Comparison of ENCODE assay signal across 9 cellular contexts in genomic region chr3:15325228-15325627, GRCh38. TPM values are rescaled to one million over a fixed set of nuclear protein-coding genes. Genes with fewer than 3 reads are reported as not detected.
DNase-seq lines count a peak whose midpoint lies in the region; ATAC-seq and TF ChIP-seq lines count a peak whose summit lies in the region.
"Had no signal": no experiment of that assay in that cellular context is flagged by ENCODE, and none has a peak within 500 bp of the region (broad histone marks: within the 10 kb centered on the region; RNA-seq: fewer than 3 reads in every experiment).

No MANE protein-coding gene starts in this region.

- no peak for TF ChIP-seq CTCF in neural progenitor cell (IDR thresholded peaks at IDR 0.05)

- peak overlapping the region; percentile 59 for H3K27ac Mint-ChIP-seq in neural progenitor cell

- no peaks in the 10 kb centered on the region for H3K36me3 Mint-ChIP-seq in neural progenitor cell

- peak; percentile 53 for DNase-seq in AG20443 (ENCODE audit: low spot score)
- DNase-seq in M059J (ENCODE audit: low read depth), result peak; percentile 75
- peak; percentile 68 for DNase-seq in ecto neural progenitor cell (ENCODE audit: low spot score)
- DNase-seq in neural progenitor cell (ENCODE audit: low spot score), result peak; percentile 79
- no peak for DNase-seq in NCI-H1048 (lab: John Stamatoyannopoulos, UW)
- DNase-seq in SHP77 (lab: John Stamatoyannopoulos, UW), result no peak
- DNase-seq: Calu3 had no signal

- no peaks in the 10 kb centered on the region for H3K9me3 ChIP-seq in neural progenitor cell (ENCODE audit: low read depth)

- no peak overlapping the region for H3K4me3 Mint-ChIP-seq in neural progenitor cell

- H3K9ac ChIP-seq in neural progenitor cell, result no peak overlapping the region

- H3F3A ChIP-seq in neural progenitor cell (ENCODE audit: low read depth), result peaks cover 12% of the 10 kb centered on the region

- no peaks in the 10 kb centered on the region for H3K79me2 ChIP-seq in neural progenitor cell (ENCODE audit: low read depth)

- H3K27me3 Mint-ChIP-seq in neural progenitor cell (ENCODE audit: insufficient read depth, low read depth), result peaks cover 2% of the 10 kb centered on the region

- no peaks in the 10 kb centered on the region for H3K36me3 ChIP-seq in neural progenitor cell

- H3K4me1 ChIP-seq in neural progenitor cell, result peaks cover 33% of the 10 kb centered on the region

- no peak for ATAC-seq in GM18867 (IDR thresholded peaks at IDR 0.05; ENCODE audit: unreplicated experiment)
- ATAC-seq in HG02610 (IDR thresholded peaks at IDR 0.05; ENCODE audit: unreplicated experiment), result no peak

- no peak overlapping the region for H3K4me2 ChIP-seq in neural progenitor cell

- H3K9me3 Mint-ChIP-seq in neural progenitor cell, result no peaks in the 10 kb centered on the region

- peaks cover 44% of the 10 kb centered on the region for H3K4me1 Mint-ChIP-seq in neural progenitor cell

- no peaks in the 10 kb centered on the region for H3K27me3 ChIP-seq in neural progenitor cell

- H3K4me3 ChIP-seq in neural progenitor cell, result no peak overlapping the region

- H4K20me1 ChIP-seq in neural progenitor cell (ENCODE audit: low read depth), result no peaks in the 10 kb centered on the region

- H3K27ac ChIP-seq in neural progenitor cell, result no peak overlapping the region

- H2AFZ ChIP-seq in neural progenitor cell (replicated peaks), result no peak overlapping the region

RNA-seq across cellular contexts. Expression of gene SH3BP5, which starts 7.2 kb away (rescaled TPM):
- total RNA-seq in M059J (2014; rRNA removed; shearing (Covaris generic)), result 9.2 and 9.9 TPM in 2 replicates
- 9.1 and 11.2 TPM in 2 replicates for total RNA-seq in neural progenitor cell (ENCODE audit: low replicate concordance)

Comparison
In these comparisons a context has a peak if more than half of its experiments do, and no peak if none do; other contexts are left out.
1. DNase-seq: peak in AG20443 (single experiment), M059J (single experiment), ecto neural progenitor cell (single experiment) and neural progenitor cell (single experiment); none in NCI-H1048 (single experiment) and SHP77 (0 of 2).